ENCODE assay signal across 19 cellular contexts in the genomic region with DNA sequence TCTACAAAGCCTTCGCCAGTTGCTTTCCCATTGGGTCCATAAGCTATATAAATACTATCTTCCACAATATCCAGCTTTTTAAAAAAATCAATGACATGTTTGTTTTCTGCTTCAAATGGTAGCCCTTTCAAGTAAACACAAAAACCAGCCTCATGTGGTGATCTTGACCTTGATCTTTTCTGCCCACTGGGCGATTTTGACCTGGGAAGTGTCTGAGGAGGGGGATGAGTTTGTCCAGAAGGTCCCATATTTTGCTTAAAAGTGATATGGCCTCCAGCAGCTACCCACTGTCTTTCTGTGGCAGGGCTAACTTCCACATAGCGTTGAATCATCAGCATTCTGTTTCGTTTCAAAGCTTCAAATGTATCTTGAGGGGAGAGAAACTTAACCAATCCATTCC.
"Had no signal": no experiment of that assay in that cellular context is flagged by ENCODE, and none has a peak within 500 bp of the region (broad histone marks: within the 10 kb centered on the region; RNA-seq: fewer than 3 reads in every experiment).

No MANE protein-coding gene starts in this region.

- H3K9me3 ChIP-seq: esophagus squamous epithelium, gastroesophageal sphincter, mucosa of descending colon, ovary, suprapubic skin, thyroid gland, upper lobe of left lung, uterus had no signal

- ATAC-seq: gastroesophageal sphincter; mucosa of descending colon; naive thymus-derived CD8-positive, alpha-beta T cell; stimulated activated effector memory CD8-positive, alpha-beta T cell treated with anti-CD3 and anti-CD28 coated beads, Interleukin-12 subunit alpha, Interleukin-12 subunit beta, amount 100 ng/mL, for 72 hours; stimulated activated naive CD8-positive, alpha-beta T cell treated with anti-CD3 and anti-CD28 coated beads, Interleukin-15, Interleukin-2, amounts not matched to agents 100 U/mL and 50 U/mL, for 24 hours had no signal

- H3K27me3 ChIP-seq: esophagus squamous epithelium, gastroesophageal sphincter, ovary, suprapubic skin, thyroid gland, upper lobe of left lung, uterus had no signal

- H3K27ac ChIP-seq: esophagus squamous epithelium, gastroesophageal sphincter, ovary, suprapubic skin, thyroid gland, upper lobe of left lung, uterus had no signal

- H3K4me3 Mint-ChIP-seq: naive thymus-derived CD8-positive, alpha-beta T cell; stimulated activated effector memory CD8-positive, alpha-beta T cell treated with anti-CD3 and anti-CD28 coated beads, Interleukin-12 subunit alpha, Interleukin-12 subunit beta, amount 100 ng/mL, for 72 hours had no signal

- H3K4me3 ChIP-seq: esophagus squamous epithelium, gastroesophageal sphincter, mucosa of descending colon, ovary, suprapubic skin, thyroid gland, upper lobe of left lung, uterus had no signal

- DNase-seq: dermis blood vessel endothelial cell; esophagus squamous epithelium; foreskin fibroblast; glutamatergic neuron; islet precursor cell; mucosa of descending colon; naive thymus-derived CD8-positive, alpha-beta T cell; ovary; right cardiac atrium; stimulated activated CD4-positive, alpha-beta T cell treated with anti-CD3 and anti-CD28 coated beads, Interleukin-4, amount 100 ng/mL, for 1 hour; stimulated activated CD8-positive, alpha-beta memory T cell treated with anti-CD3 and anti-CD28 coated beads, Interleukin-4, amount 100 ng/mL, for 48 hours; stimulated activated naive CD8-positive, alpha-beta T cell treated with anti-CD3 and anti-CD28 coated beads, Interleukin-15, Interleukin-2, amounts not matched to agents 100 U/mL and 50 U/mL, for 24 hours; thyroid gland; upper lobe of left lung; uterus had no signal

- H3K27ac Mint-ChIP-seq: naive thymus-derived CD8-positive, alpha-beta T cell; stimulated activated effector memory CD8-positive, alpha-beta T cell treated with anti-CD3 and anti-CD28 coated beads, Interleukin-12 subunit alpha, Interleukin-12 subunit beta, amount 100 ng/mL, for 72 hours had no signal

- H3K36me3 ChIP-seq: ovary, uterus had no signal

- H3K27me3 Mint-ChIP-seq: naive thymus-derived CD8-positive, alpha-beta T cell had no signal

- H3K9me3 Mint-ChIP-seq: naive thymus-derived CD8-positive, alpha-beta T cell; stimulated activated effector memory CD8-positive, alpha-beta T cell treated with anti-CD3 and anti-CD28 coated beads, Interleukin-12 subunit alpha, Interleukin-12 subunit beta, amount 100 ng/mL, for 72 hours had no signal

- FAIRE-seq: colon had no signal
